In the genomic region with DNA sequence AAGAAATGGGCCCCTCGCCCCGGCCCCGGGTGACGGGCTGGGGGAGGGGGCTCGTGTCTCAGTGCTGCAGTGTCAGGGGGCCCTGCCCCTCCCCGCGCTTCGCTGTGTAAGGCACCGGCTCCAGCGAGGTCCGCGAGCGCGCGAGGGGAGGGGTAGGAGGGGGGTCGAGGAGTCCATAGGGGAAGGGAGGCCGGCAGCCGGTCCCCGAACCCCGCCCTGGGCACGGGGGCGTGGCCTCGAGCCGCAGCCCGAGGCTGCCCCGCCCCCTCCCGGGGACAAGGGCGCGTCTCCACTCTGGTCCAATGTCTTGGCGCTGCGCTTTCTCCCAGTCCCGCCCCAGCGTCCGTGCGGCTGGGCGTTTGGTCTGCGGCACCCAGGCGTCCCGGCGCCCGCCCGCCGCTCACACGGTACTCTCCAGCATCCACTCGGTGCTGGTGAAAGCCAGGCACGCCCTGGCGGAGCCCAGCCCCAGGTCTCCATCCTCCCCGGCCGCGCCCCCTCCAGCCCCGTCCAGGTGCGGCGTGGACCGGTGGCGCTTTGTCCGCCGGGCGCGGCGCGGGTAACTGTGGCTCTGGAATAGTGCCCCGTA, we compare ENCODE assay signal across 9 cellular contexts. TPM values are rescaled to one million over a fixed set of nuclear protein-coding genes. Genes with fewer than 3 reads are reported as not detected.
DNase-seq lines count a peak whose midpoint lies in the region; ATAC-seq and TF ChIP-seq lines count a peak whose summit lies in the region.
"Had no signal": no experiment of that assay in that cellular context is flagged by ENCODE, and none has a peak within 500 bp of the region (broad histone marks: within the 10 kb centered on the region; RNA-seq: fewer than 3 reads in every experiment).

No MANE protein-coding gene starts in this region.

- H3K4me1 ChIP-seq in left lung = no peaks in the 10 kb centered on the region

- no peaks in the 10 kb centered on the region for H3K9me3 ChIP-seq in left lung

- peaks cover 19% of the 10 kb centered on the region for H3K36me3 Mint-ChIP-seq in type B pancreatic cell
- H3K36me3 Mint-ChIP-seq in stimulated activated naive B cell treated with anti-CD40 and anti-IgM and Interleukin-4, amounts not matched to agents 10 μg/mL and 1 μg/mL and 100 μg/mL, for 72 hours = peaks cover 12 to 13% of the 10 kb centered on the region in 2 donors

- peaks cover 56% of the 10 kb centered on the region for H3K27me3 Mint-ChIP-seq in type B pancreatic cell
- no peaks in the 10 kb centered on the region for H3K27me3 Mint-ChIP-seq in stimulated activated naive B cell treated with anti-CD40 and anti-IgM and Interleukin-4, amounts not matched to agents 10 μg/mL and 1 μg/mL and 100 μg/mL, for 72 hours

- DNase-seq in NCI-H2029 (lab: John Stamatoyannopoulos, UW) (peak; percentile 20), NCI-H2029 treated with DMSO at 0.1 percent for 48 hours (lab: John Stamatoyannopoulos, UW) (no peak), coronary artery (ENCODE audit: low spot score) (no peak), left lung (peak in 1 of 2 donors; percentile 83), type B pancreatic cell (ENCODE audit: extremely low spot score, unreplicated experiment) (no peak), NCI-H446 treated with DMSO at 0.1 percent for 48 hours (lab: John Stamatoyannopoulos, UW) (no peak), NCI-H524 (lab: John Stamatoyannopoulos, UW) (no peak)
- DNase-seq in stimulated activated naive B cell treated with anti-CD40 and anti-IgM and Interleukin-4, amounts not matched to agents 10 μg/mL and 1 μg/mL and 100 μg/mL, for 72 hours = no peak
- DNase-seq: kidney glomerular epithelial cell had no signal

- peak overlapping the region; percentile 85 for H3K4me3 Mint-ChIP-seq in type B pancreatic cell
- H3K4me3 Mint-ChIP-seq in stimulated activated naive B cell treated with anti-CD40 and anti-IgM and Interleukin-4, amounts not matched to agents 10 μg/mL and 1 μg/mL and 100 μg/mL, for 72 hours = no peak overlapping the region

- H3K4me3 ChIP-seq in coronary artery (peak overlapping the region; percentile 47), left lung (peak overlapping the region; percentile 13 to 22)

- no peaks in the 10 kb centered on the region for H3K9me3 Mint-ChIP-seq in type B pancreatic cell
- peaks cover 0 to 2% of the 10 kb centered on the region in 2 donors for H3K9me3 Mint-ChIP-seq in stimulated activated naive B cell treated with anti-CD40 and anti-IgM and Interleukin-4, amounts not matched to agents 10 μg/mL and 1 μg/mL and 100 μg/mL, for 72 hours

- H3K27ac Mint-ChIP-seq in type B pancreatic cell = peak overlapping the region; percentile 7
- H3K27ac Mint-ChIP-seq in stimulated activated naive B cell treated with anti-CD40 and anti-IgM and Interleukin-4, amounts not matched to agents 10 μg/mL and 1 μg/mL and 100 μg/mL, for 72 hours = no peak overlapping the region

- H3K4me1 Mint-ChIP-seq in type B pancreatic cell (ENCODE audit: unreplicated experiment) = peaks cover 28% of the 10 kb centered on the region
- H3K4me1 Mint-ChIP-seq in stimulated activated naive B cell treated with anti-CD40 and anti-IgM and Interleukin-4, amounts not matched to agents 10 μg/mL and 1 μg/mL and 100 μg/mL, for 72 hours = peaks cover 7 to 8% of the 10 kb centered on the region in 2 donors

- TF ChIP-seq CTCF in coronary artery (IDR thresholded peaks at IDR 0.05) (no peak), left lung (IDR thresholded peaks at IDR 0.05) (no peak), type B pancreatic cell (conservative IDR thresholded peaks at IDR 0.05) (no peak)

- peaks cover 19 to 31% of the 10 kb centered on the region in 2 donors for H3K27me3 ChIP-seq in left lung

- ATAC-seq in left lung = peak; percentile 96
- ATAC-seq in stimulated activated naive B cell treated with anti-CD40 and anti-IgM and Interleukin-4, amounts not matched to agents 10 μg/mL and 1 μg/mL and 100 μg/mL, for 72 hours (replicated peaks) = no peak

- H3K36me3 ChIP-seq in left lung = peaks cover 0 to 19% of the 10 kb centered on the region in 2 donors

- intact Hi-C loops in left lung (cut with DNase I) = no loop called here

- H3K27ac ChIP-seq in coronary artery = no peak overlapping the region
- H3K27ac ChIP-seq in left lung = no peak overlapping the region

RNA-seq across cellular contexts. Expression of a gene that starts 11.1 kb away (rescaled TPM):
- not detected for total RNA-seq in left lung
- total RNA-seq in type B pancreatic cell (ENCODE audit: low replicate concordance) = not detected in 2 replicates

RNA-seq across cellular contexts. Expression of a gene that starts 13.3 kb away (rescaled TPM):
- 1 to 10 TPM; 1.0 to 2.3 TPM for total RNA-seq in left lung
- 3.6 and 5.6 TPM in 2 replicates for total RNA-seq in type B pancreatic cell (ENCODE audit: low replicate concordance)

RNA-seq across cellular contexts. Expression of a gene that starts 28.5 kb away (rescaled TPM):
- total RNA-seq in left lung (100 to 1,000 TPM in 1 of 2 donors, 10 to 100 TPM in 1; 53.8 to 136 TPM), type B pancreatic cell (ENCODE audit: low replicate concordance) (not detected in 2 replicates)

RNA-seq across cellular contexts. Expression of a gene that starts 34.9 kb away (rescaled TPM):
- total RNA-seq in left lung = 10 to 100 TPM; 74.1 to 77.0 TPM
- 116 and 123 TPM in 2 replicates for total RNA-seq in type B pancreatic cell (ENCODE audit: low replicate concordance)

RNA-seq across cellular contexts. Expression of a gene that starts 39.1 kb away (rescaled TPM):
- total RNA-seq in left lung (not detected), type B pancreatic cell (ENCODE audit: low replicate concordance) (not detected in 2 replicates)

Comparison
In these comparisons a context has a peak if more than half of its experiments do, and no peak if none do; other contexts are left out.
1. RNA of a gene that starts 28.5 kb away (total RNA-seq): 53.8 to 136 TPM in left lung; not detected in type B pancreatic cell; every median in the first group is over 10 times any median in the second.